ENCODE assay signal across 1 cellular context in the genomic region with DNA sequence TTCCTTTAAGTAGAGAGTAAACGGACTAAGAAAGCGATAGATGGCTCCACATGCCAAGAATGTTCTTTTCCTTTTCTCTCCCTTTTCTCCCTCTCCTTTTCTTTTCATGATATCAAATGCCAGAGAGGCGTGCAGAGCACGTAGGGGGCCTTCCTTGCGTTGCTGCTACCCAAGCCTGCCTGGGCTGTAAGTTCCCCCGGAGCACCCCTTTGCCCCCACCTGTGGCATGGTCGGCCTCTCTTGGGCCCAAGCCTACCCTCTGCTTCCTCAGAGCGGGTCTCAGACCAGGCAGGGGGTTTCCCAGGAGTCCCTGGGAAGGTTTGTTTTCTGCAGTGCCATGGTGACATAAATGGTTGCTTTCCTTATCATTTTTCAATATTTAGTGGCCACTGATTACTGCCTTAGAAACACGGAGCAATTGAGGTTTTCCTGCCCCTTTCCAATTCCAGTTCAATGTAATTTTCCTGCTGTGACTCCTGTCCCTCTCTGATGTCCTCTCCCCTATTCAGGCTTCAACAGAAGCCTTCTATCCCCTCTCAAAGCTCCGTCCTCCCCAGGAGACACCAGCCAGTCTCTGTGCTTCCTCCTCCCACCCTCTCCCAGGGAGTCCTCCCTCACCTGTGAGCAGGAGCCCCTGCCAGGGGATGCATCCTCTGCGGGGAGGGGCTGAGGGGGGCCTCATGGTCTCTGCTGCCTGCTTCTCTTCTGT.
TF ChIP-seq lines count a peak whose summit lies in the region.

No MANE protein-coding gene starts in this region.

TF ChIP-seq in GM23338, 12 proteins besides CTCF, POLR2A, EP300 and RAD21 (continued from another document):
- TF ChIP-seq, protein P1, sequence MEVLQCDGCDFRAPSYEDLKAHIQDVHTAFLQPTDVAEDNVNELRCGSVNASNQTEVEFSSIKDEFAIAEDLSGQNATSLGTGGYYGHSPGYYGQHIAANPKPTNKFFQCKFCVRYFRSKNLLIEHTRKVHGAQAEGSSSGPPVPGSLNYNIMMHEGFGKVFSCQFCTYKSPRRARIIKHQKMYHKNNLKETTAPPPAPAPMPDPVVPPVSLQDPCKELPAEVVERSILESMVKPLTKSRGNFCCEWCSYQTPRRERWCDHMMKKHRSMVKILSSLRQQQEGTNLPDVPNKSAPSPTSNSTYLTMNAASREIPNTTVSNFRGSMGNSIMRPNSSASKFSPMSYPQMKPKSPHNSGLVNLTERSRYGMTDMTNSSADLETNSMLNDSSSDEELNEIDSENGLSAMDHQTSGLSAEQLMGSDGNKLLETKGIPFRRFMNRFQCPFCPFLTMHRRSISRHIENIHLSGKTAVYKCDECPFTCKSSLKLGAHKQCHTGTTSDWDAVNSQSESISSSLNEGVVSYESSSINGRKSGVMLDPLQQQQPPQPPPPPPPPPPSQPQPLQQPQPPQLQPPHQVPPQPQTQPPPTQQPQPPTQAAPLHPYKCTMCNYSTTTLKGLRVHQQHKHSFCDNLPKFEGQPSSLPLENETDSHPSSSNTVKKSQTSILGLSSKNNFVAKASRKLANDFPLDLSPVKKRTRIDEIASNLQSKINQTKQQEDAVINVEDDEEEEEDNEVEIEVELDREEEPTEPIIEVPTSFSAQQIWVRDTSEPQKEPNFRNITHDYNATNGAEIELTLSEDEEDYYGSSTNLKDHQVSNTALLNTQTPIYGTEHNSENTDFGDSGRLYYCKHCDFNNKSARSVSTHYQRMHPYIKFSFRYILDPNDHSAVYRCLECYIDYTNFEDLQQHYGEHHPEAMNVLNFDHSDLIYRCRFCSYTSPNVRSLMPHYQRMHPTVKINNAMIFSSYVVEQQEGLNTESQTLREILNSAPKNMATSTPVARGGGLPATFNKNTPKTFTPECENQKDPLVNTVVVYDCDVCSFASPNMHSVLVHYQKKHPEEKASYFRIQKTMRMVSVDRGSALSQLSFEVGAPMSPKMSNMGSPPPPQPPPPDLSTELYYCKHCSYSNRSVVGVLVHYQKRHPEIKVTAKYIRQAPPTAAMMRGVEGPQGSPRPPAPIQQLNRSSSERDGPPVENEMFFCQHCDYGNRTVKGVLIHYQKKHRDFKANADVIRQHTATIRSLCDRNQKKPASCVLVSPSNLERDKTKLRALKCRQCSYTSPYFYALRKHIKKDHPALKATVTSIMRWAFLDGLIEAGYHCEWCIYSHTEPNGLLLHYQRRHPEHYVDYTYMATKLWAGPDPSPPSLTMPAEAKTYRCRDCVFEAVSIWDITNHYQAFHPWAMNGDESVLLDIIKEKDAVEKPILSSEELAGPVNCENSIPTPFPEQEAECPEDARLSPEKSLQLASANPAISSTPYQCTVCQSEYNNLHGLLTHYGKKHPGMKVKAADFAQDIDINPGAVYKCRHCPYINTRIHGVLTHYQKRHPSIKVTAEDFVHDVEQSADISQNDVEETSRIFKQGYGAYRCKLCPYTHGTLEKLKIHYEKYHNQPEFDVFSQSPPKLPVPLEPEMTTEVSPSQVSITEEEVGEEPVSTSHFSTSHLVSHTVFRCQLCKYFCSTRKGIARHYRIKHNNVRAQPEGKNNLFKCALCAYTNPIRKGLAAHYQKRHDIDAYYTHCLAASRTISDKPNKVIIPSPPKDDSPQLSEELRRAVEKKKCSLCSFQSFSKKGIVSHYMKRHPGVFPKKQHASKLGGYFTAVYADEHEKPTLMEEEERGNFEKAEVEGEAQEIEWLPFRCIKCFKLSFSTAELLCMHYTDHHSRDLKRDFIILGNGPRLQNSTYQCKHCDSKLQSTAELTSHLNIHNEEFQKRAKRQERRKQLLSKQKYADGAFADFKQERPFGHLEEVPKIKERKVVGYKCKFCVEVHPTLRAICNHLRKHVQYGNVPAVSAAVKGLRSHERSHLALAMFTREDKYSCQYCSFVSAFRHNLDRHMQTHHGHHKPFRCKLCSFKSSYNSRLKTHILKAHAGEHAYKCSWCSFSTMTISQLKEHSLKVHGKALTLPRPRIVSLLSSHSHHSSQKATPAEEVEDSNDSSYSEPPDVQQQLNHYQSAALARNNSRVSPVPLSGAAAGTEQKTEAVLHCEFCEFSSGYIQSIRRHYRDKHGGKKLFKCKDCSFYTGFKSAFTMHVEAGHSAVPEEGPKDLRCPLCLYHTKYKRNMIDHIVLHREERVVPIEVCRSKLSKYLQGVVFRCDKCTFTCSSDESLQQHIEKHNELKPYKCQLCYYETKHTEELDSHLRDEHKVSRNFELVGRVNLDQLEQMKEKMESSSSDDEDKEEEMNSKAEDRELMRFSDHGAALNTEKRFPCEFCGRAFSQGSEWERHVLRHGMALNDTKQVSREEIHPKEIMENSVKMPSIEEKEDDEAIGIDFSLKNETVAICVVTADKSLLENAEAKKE (CRISPR knock-in tag; IDR thresholded peaks at IDR 0.05): no peak
- TF ChIP-seq JUNB (IDR thresholded peaks at IDR 0.05; ENCODE audit: unreplicated experiment) (no peak), NANOG (IDR thresholded peaks at IDR 0.05; ENCODE audit: borderline replicate concordance) (no peak), EZH2phosphoT487 (IDR thresholded peaks at IDR 0.05; ENCODE audit: unreplicated experiment) (no peak)
- TF ChIP-seq, protein P2, sequence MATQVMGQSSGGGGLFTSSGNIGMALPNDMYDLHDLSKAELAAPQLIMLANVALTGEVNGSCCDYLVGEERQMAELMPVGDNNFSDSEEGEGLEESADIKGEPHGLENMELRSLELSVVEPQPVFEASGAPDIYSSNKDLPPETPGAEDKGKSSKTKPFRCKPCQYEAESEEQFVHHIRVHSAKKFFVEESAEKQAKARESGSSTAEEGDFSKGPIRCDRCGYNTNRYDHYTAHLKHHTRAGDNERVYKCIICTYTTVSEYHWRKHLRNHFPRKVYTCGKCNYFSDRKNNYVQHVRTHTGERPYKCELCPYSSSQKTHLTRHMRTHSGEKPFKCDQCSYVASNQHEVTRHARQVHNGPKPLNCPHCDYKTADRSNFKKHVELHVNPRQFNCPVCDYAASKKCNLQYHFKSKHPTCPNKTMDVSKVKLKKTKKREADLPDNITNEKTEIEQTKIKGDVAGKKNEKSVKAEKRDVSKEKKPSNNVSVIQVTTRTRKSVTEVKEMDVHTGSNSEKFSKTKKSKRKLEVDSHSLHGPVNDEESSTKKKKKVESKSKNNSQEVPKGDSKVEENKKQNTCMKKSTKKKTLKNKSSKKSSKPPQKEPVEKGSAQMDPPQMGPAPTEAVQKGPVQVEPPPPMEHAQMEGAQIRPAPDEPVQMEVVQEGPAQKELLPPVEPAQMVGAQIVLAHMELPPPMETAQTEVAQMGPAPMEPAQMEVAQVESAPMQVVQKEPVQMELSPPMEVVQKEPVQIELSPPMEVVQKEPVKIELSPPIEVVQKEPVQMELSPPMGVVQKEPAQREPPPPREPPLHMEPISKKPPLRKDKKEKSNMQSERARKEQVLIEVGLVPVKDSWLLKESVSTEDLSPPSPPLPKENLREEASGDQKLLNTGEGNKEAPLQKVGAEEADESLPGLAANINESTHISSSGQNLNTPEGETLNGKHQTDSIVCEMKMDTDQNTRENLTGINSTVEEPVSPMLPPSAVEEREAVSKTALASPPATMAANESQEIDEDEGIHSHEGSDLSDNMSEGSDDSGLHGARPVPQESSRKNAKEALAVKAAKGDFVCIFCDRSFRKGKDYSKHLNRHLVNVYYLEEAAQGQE (IDR thresholded peaks at IDR 0.05; ENCODE audit: unreplicated experiment): no peak
